In genomic region chr10:22030421-22030820, GRCh38 we compare ENCODE assay signal across 11 cellular contexts.
"Had no signal": no experiment of that assay in that cellular context is flagged by ENCODE, and none has a peak within 500 bp of the region (broad histone marks: within the 10 kb centered on the region; RNA-seq: fewer than 3 reads in every experiment).

No MANE protein-coding gene starts in this region.

- H3K36me3 ChIP-seq: HAP-1 had no signal

- H3K4me3 ChIP-seq: GM23248, GM23338, HAP-1 had no signal

- H2AFZ ChIP-seq: GM23248 had no signal

- H3K4me1 ChIP-seq: HAP-1 had no signal

- H3K27ac ChIP-seq: GM23248 had no signal

- H3K9ac ChIP-seq: GM23248 had no signal

- H3K4me2 ChIP-seq: GM23338 had no signal

- DNase-seq: GM23248, GOT3, H7, H9, HCEC 1CT, HFFc6 had no signal

- FAIRE-seq: H1, H54 had no signal

- ATAC-seq: GM23338, HCT116 had no signal
